Comparison of ENCODE assay signal across 35 cellular contexts in the genomic region with DNA sequence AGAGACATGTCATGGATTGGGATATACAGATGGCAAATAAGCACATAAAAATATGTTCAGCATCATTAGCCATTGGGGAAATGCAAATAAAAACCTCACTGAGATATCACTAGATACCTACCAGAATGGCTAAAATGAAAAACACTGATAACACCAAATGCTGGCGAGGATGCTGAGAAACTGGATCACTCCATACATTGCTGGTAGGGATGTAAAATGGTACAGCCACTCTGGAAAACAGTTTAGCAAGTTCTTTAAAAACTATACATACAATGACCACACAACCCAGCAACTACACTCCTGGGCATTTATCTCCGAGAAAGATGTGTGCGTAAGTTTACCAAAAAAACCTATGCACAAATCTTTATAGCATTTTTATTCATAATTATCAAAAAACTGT.
"Had no signal": no experiment of that assay in that cellular context is flagged by ENCODE, and none has a peak within 500 bp of the region (broad histone marks: within the 10 kb centered on the region; RNA-seq: fewer than 3 reads in every experiment).

No MANE protein-coding gene starts in this region.

- H3K4me3 ChIP-seq: MG63 had no signal

- DNase-seq: Kasumi-1, MG63, MM.1S, MV-4-11, NCI-H1048, NCI-H1092, NCI-H1092 treated with DMSO at 0.1 percent for 48 hours, NCI-H1105, NCI-H1105 treated with DMSO at 0.1 percent for 48 hours, NCI-H1417, NCI-H1417 treated with DMSO at 0.1 percent for 48 hours, NCI-H1436, NCI-H1436 treated with DMSO at 0.1 percent for 48 hours, NCI-H146, NCI-H1694, NCI-H1694 treated with DMSO at 0.1 percent for 48 hours, NCI-H187, NCI-H187 treated with DMSO at 0.1 percent for 48 hours, NCI-H1930, NCI-H2029, NCI-H2029 treated with DMSO at 0.1 percent for 48 hours, NCI-H2081, NCI-H2081 treated with DMSO at 0.1 percent for 48 hours, NCI-H2107, NCI-H2171, NCI-H2171 treated with DMSO at 0.1 percent for 48 hours, NCI-H2227 treated with DMSO at 0.1 percent for 48 hours, NCI-H226, NCI-H345, NCI-H446, NCI-H446 treated with DMSO at 0.1 percent for 48 hours, NCI-H510A, NCI-H510A treated with DMSO at 0.1 percent for 48 hours, NCI-H524, NCI-H524 treated with DMSO at 0.1 percent for 48 hours had no signal

- H3K27me3 ChIP-seq: MG63 had no signal

- H3K9me3 ChIP-seq: MG63 had no signal
